ENCODE assay signal across 1 cellular context in genomic region chr14:49692895-49693737, GRCh38.
TF ChIP-seq lines count a peak whose summit lies in the region.

Gene KLHDC1, plus strand, starts transcription at chr14:49693120. Its CDS starts 75 bp downstream, at chr14:49693195.

TF ChIP-seq in HepG2, 621 proteins besides CTCF, POLR2A, EP300 and RAD21 (continued from another document and continues in another):
- peak; percentile 93 for TF ChIP-seq ZNF280B (CRISPR knock-in tag; IDR thresholded peaks at IDR 0.05; ENCODE audit: borderline replicate concordance)
- TF ChIP-seq, protein P1, sequence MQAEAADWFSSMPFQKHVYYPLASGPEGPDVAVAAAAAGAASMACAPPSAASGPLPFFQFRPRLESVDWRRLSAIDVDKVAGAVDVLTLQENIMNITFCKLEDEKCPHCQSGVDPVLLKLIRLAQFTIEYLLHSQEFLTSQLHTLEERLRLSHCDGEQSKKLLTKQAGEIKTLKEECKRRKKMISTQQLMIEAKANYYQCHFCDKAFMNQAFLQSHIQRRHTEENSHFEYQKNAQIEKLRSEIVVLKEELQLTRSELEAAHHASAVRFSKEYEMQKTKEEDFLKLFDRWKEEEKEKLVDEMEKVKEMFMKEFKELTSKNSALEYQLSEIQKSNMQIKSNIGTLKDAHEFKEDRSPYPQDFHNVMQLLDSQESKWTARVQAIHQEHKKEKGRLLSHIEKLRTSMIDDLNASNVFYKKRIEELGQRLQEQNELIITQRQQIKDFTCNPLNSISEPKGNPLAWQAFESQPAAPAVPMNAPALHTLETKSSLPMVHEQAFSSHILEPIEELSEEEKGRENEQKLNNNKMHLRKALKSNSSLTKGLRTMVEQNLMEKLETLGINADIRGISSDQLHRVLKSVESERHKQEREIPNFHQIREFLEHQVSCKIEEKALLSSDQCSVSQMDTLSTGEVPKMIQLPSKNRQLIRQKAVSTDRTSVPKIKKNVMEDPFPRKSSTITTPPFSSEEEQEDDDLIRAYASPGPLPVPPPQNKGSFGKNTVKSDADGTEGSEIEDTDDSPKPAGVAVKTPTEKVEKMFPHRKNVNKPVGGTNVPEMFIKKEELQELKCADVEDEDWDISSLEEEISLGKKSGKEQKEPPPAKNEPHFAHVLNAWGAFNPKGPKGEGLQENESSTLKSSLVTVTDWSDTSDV (CRISPR knock-in tag; IDR thresholded peaks at IDR 0.05) = peak; percentile 62
- TF ChIP-seq, protein P2, sequence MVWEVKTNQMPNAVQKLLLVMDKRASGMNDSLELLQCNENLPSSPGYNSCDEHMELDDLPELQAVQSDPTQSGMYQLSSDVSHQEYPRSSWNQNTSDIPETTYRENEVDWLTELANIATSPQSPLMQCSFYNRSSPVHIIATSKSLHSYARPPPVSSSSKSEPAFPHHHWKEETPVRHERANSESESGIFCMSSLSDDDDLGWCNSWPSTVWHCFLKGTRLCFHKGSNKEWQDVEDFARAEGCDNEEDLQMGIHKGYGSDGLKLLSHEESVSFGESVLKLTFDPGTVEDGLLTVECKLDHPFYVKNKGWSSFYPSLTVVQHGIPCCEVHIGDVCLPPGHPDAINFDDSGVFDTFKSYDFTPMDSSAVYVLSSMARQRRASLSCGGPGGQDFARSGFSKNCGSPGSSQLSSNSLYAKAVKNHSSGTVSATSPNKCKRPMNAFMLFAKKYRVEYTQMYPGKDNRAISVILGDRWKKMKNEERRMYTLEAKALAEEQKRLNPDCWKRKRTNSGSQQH (CRISPR knock-in tag; IDR thresholded peaks at IDR 0.05; ENCODE audit: low read depth) = no peak
- TF ChIP-seq RELA (CRISPR knock-in tag; IDR thresholded peaks at IDR 0.05) = no peak
- no peak for TF ChIP-seq GLMP (CRISPR knock-in tag; IDR thresholded peaks at IDR 0.05; ENCODE audit: borderline replicate concordance)
- TF ChIP-seq EHMT2 (IDR thresholded peaks at IDR 0.05; ENCODE audit: borderline replicate concordance, low read depth, low read length) = no peak
- TF ChIP-seq ZNF446 (CRISPR knock-in tag; IDR thresholded peaks at IDR 0.05) = no peak
- TF ChIP-seq, protein P3, sequence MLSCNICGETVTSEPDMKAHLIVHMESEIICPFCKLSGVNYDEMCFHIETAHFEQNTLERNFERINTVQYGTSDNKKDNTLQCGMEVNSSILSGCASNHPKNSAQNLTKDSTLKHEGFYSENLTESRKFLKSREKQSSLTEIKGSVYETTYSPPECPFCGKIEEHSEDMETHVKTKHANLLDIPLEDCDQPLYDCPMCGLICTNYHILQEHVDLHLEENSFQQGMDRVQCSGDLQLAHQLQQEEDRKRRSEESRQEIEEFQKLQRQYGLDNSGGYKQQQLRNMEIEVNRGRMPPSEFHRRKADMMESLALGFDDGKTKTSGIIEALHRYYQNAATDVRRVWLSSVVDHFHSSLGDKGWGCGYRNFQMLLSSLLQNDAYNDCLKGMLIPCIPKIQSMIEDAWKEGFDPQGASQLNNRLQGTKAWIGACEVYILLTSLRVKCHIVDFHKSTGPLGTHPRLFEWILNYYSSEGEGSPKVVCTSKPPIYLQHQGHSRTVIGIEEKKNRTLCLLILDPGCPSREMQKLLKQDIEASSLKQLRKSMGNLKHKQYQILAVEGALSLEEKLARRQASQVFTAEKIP (CRISPR knock-in tag; IDR thresholded peaks at IDR 0.05; ENCODE audit: borderline replicate concordance) = no peak
- no peak for TF ChIP-seq ZFP1 (CRISPR knock-in tag; IDR thresholded peaks at IDR 0.05)
- TF ChIP-seq SMYD3 (CRISPR knock-in tag; IDR thresholded peaks at IDR 0.05) = peak; percentile 60; the same call in 1 of the 2 replicates
- TF ChIP-seq THAP7 (CRISPR knock-in tag; IDR thresholded peaks at IDR 0.05) = no peak
- no peak for TF ChIP-seq NCOA1 (CRISPR knock-in tag; IDR thresholded peaks at IDR 0.05)
- peak; percentile 54 for TF ChIP-seq TEAD3 (CRISPR knock-in tag; optimal IDR thresholded peaks at IDR 0.05; ENCODE audit: borderline replicate concordance)
- no peak for TF ChIP-seq ZNF7 (CRISPR knock-in tag; IDR thresholded peaks at IDR 0.05)
- no peak for TF ChIP-seq MAF1 (CRISPR knock-in tag; IDR thresholded peaks at IDR 0.05; ENCODE audit: borderline replicate concordance)
- no peak for TF ChIP-seq PRMT3 (CRISPR knock-in tag; IDR thresholded peaks at IDR 0.05; ENCODE audit: borderline replicate concordance, low read depth)
- TF ChIP-seq, protein P4, sequence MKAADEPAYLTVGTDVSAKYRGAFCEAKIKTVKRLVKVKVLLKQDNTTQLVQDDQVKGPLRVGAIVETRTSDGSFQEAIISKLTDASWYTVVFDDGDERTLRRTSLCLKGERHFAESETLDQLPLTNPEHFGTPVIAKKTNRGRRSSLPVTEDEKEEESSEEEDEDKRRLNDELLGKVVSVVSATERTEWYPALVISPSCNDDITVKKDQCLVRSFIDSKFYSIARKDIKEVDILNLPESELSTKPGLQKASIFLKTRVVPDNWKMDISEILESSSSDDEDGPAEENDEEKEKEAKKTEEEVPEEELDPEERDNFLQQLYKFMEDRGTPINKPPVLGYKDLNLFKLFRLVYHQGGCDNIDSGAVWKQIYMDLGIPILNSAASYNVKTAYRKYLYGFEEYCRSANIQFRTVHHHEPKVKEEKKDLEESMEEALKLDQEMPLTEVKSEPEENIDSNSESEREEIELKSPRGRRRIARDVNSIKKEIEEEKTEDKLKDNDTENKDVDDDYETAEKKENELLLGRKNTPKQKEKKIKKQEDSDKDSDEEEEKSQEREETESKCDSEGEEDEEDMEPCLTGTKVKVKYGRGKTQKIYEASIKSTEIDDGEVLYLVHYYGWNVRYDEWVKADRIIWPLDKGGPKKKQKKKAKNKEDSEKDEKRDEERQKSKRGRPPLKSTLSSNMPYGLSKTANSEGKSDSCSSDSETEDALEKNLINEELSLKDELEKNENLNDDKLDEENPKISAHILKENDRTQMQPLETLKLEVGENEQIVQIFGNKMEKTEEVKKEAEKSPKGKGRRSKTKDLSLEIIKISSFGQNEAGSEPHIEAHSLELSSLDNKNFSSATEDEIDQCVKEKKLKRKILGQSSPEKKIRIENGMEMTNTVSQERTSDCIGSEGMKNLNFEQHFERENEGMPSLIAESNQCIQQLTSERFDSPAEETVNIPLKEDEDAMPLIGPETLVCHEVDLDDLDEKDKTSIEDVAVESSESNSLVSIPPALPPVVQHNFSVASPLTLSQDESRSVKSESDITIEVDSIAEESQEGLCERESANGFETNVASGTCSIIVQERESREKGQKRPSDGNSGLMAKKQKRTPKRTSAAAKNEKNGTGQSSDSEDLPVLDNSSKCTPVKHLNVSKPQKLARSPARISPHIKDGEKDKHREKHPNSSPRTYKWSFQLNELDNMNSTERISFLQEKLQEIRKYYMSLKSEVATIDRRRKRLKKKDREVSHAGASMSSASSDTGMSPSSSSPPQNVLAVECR (CRISPR knock-in tag; IDR thresholded peaks at IDR 0.05; ENCODE audit: borderline replicate concordance) = peak; percentile 83
- TF ChIP-seq, protein P5, sequence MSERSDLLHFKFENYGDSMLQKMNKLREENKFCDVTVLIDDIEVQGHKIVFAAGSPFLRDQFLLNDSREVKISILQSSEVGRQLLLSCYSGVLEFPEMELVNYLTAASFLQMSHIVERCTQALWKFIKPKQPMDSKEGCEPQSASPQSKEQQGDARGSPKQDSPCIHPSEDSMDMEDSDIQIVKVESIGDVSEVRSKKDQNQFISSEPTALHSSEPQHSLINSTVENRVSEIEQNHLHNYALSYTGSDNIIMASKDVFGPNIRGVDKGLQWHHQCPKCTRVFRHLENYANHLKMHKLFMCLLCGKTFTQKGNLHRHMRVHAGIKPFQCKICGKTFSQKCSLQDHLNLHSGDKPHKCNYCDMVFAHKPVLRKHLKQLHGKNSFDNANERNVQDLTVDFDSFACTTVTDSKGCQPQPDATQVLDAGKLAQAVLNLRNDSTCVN (CRISPR knock-in tag; IDR thresholded peaks at IDR 0.05; ENCODE audit: borderline replicate concordance) = peak; percentile 72; the same call in 1 of the 2 replicates
- TF ChIP-seq, protein P6, sequence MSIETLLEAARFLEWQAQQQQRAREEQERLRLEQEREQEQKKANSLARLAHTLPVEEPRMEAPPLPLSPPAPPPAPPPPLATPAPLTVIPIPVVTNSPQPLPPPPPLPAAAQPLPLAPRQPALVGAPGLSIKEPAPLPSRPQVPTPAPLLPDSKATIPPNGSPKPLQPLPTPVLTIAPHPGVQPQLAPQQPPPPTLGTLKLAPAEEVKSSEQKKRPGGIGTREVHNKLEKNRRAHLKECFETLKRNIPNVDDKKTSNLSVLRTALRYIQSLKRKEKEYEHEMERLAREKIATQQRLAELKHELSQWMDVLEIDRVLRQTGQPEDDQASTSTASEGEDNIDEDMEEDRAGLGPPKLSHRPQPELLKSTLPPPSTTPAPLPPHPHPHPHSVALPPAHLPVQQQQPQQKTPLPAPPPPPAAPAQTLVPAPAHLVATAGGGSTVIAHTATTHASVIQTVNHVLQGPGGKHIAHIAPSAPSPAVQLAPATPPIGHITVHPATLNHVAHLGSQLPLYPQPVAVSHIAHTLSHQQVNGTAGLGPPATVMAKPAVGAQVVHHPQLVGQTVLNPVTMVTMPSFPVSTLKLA (IDR thresholded peaks at IDR 0.05) = no peak
- TF ChIP-seq ZNF251 (CRISPR knock-in tag; IDR thresholded peaks at IDR 0.05) = no peak
- no peak for TF ChIP-seq NONO (IDR thresholded peaks at IDR 0.05)
- peak; percentile 75 for TF ChIP-seq NONO (CRISPR knock-in tag; conservative IDR thresholded peaks at IDR 0.05)
- peak; percentile 56 for TF ChIP-seq PHF20 (CRISPR knock-in tag; IDR thresholded peaks at IDR 0.05)
- peak; percentile 89; the same call in 1 of the 2 replicates for TF ChIP-seq ZNF598 (CRISPR knock-in tag; IDR thresholded peaks at IDR 0.05; ENCODE audit: borderline replicate concordance)
- TF ChIP-seq ZIK1 (CRISPR knock-in tag; IDR thresholded peaks at IDR 0.05; ENCODE audit: borderline replicate concordance, low read depth) = peak; percentile 85
- TF ChIP-seq ZNF256 (CRISPR knock-in tag; conservative IDR thresholded peaks at IDR 0.05) = no peak
- 0 out of 2 replicates have a peak, but pooled peaks have one; percentile 18 for TF ChIP-seq ONECUT2 (CRISPR knock-in tag; IDR thresholded peaks at IDR 0.05)
- no peak for TF ChIP-seq RBM39 (IDR thresholded peaks at IDR 0.05; ENCODE audit: low read depth, low read length, poor library complexity, severe bottlenecking)
- TF ChIP-seq ESRRA (CRISPR knock-in tag; IDR thresholded peaks at IDR 0.05; ENCODE audit: low read depth) = 0 out of 2 replicates have a peak, but pooled peaks have one; percentile 61
- no peak; the same call in 1 of the 2 replicates for TF ChIP-seq GFI1 (CRISPR knock-in tag; IDR thresholded peaks at IDR 0.05; ENCODE audit: borderline replicate concordance)
- no peak; the same call in 1 of the 2 replicates for TF ChIP-seq ZNF607 (CRISPR knock-in tag; IDR thresholded peaks at IDR 0.05; ENCODE audit: borderline replicate concordance)
- no peak for TF ChIP-seq NKX3-1 (CRISPR knock-in tag; IDR thresholded peaks at IDR 0.05)
- no peak for TF ChIP-seq ZNF101 (CRISPR knock-in tag; IDR thresholded peaks at IDR 0.05; ENCODE audit: borderline replicate concordance, low read depth)
- no peak for TF ChIP-seq ZNF3 (CRISPR knock-in tag; IDR thresholded peaks at IDR 0.05)
- TF ChIP-seq ZNF180 (CRISPR knock-in tag; IDR thresholded peaks at IDR 0.05; ENCODE audit: borderline replicate concordance, low read depth) = no peak
